In genomic region chr2:148719941-148720436, GRCh38 we compare ENCODE assay signal across 17 cellular contexts.
DNase-seq lines count a peak whose midpoint lies in the region; ATAC-seq and TF ChIP-seq lines count a peak whose summit lies in the region.
"Had no signal": no experiment of that assay in that cellular context is flagged by ENCODE, and none has a peak within 500 bp of the region (broad histone marks: within the 10 kb centered on the region; RNA-seq: fewer than 3 reads in every experiment).

No MANE protein-coding gene starts in this region.

- CTCF ChIA-PET in activated naive CD4-positive, alpha-beta T cell treated with anti-CD3 and anti-CD28 coated beads, Interleukin-2, amount 10 ng/mL, durations not matched to agents 7 days and 5 days (lab: Charles Lee): no interaction called here

- H3K4me1 Mint-ChIP-seq in activated naive CD4-positive, alpha-beta T cell treated with anti-CD3 and anti-CD28 coated beads, Interleukin-2, amount 10 ng/mL, durations not matched to agents 7 days and 5 days: peaks cover 19% of the 10 kb centered on the region
- peaks cover 72 to 93% of the 10 kb centered on the region in 2 donors for H3K4me1 Mint-ChIP-seq in stimulated activated naive B cell treated with anti-CD40 and anti-IgM and Interleukin-4, amounts not matched to agents 10 μg/mL and 1 μg/mL and 100 μg/mL, for 72 hours

- H3K9me3 Mint-ChIP-seq in activated naive CD4-positive, alpha-beta T cell treated with anti-CD3 and anti-CD28 coated beads, Interleukin-2, amount 50 U/mL, for 72 hours: peaks cover 3 to 41% of the 10 kb centered on the region in 2 donors
- H3K9me3 Mint-ChIP-seq in activated naive CD4-positive, alpha-beta T cell treated with anti-CD3 and anti-CD28 coated beads, Interleukin-2, amount 10 ng/mL, durations not matched to agents 7 days and 5 days: peaks cover 13% of the 10 kb centered on the region
- peaks cover 5 to 12% of the 10 kb centered on the region in 2 donors for H3K9me3 Mint-ChIP-seq in stimulated activated naive B cell treated with anti-CD40 and anti-IgM and Interleukin-4, amounts not matched to agents 10 μg/mL and 1 μg/mL and 100 μg/mL, for 72 hours
- H3K9me3 Mint-ChIP-seq: activated B cell treated with CpG ODN at 0.5 μM for 24 hours had no signal

- no peak for TF ChIP-seq CTCF in coronary artery (IDR thresholded peaks at IDR 0.05)
- TF ChIP-seq CTCF in right lobe of liver (IDR thresholded peaks at IDR 0.05): no peak
- TF ChIP-seq CTCF in testis (IDR thresholded peaks at IDR 0.05): no peak

- no CpG with 5 or more reads among the region's 2 CpGs for WGBS in right lobe of liver (ENCODE audit: insufficient coverage, low coverage, low lambda C conversion rate, missing lambda C conversion rate)
- WGBS in testis, 2 donors: 0 to 50% methylated on average over 1 to 2 of the region's 2 CpGs

- no peak for TF ChIP-seq POLR2A in right lobe of liver (IDR thresholded peaks at IDR 0.05)
- TF ChIP-seq POLR2A in testis (IDR thresholded peaks at IDR 0.05): no peak

- intact Hi-C loops in right lobe of liver (cut with DNase I): no loop called here
- intact Hi-C loops in testis (cut with DNase I; ENCODE audit: low total_unique reads): no loop called here

- peaks cover 10 to 46% of the 10 kb centered on the region in 2 donors for H3K36me3 Mint-ChIP-seq in activated naive CD4-positive, alpha-beta T cell treated with anti-CD3 and anti-CD28 coated beads, Interleukin-2, amount 50 U/mL, for 72 hours
- H3K36me3 Mint-ChIP-seq in activated naive CD4-positive, alpha-beta T cell treated with anti-CD3 and anti-CD28 coated beads, Interleukin-2, amount 10 ng/mL, durations not matched to agents 7 days and 5 days: peaks cover 46% of the 10 kb centered on the region
- peaks cover 43 to 48% of the 10 kb centered on the region in 2 donors for H3K36me3 Mint-ChIP-seq in stimulated activated naive B cell treated with anti-CD40 and anti-IgM and Interleukin-4, amounts not matched to agents 10 μg/mL and 1 μg/mL and 100 μg/mL, for 72 hours
- H3K36me3 Mint-ChIP-seq: IgD-negative memory B cell had no signal

- H3K27ac ChIP-seq in coronary artery: no peak overlapping the region
- no peak overlapping the region for H3K27ac ChIP-seq in right lobe of liver
- no peak overlapping the region for H3K27ac ChIP-seq in testis
- H3K27ac ChIP-seq: gastroesophageal sphincter, vagina had no signal

- no peak for DNase-seq in activated naive CD4-positive, alpha-beta T cell treated with anti-CD3 and anti-CD28 coated beads, Interleukin-2, amount 50 U/mL, for 72 hours (ENCODE audit: low spot score in 2 of 2)
- DNase-seq in activated naive CD4-positive, alpha-beta T cell treated with anti-CD3 and anti-CD28 coated beads, Interleukin-2, amount 10 ng/mL, durations not matched to agents 7 days and 5 days: no peak
- peak; percentile 70 for DNase-seq in coronary artery (ENCODE audit: low spot score)
- DNase-seq in right lobe of liver: no peak
- DNase-seq in stimulated activated naive B cell treated with anti-CD40 and anti-IgM and Interleukin-4, amounts not matched to agents 10 μg/mL and 1 μg/mL and 100 μg/mL, for 72 hours: no peak
- no peak for DNase-seq in activated CD8-positive, alpha-beta memory T cell treated with anti-CD3 and anti-CD28 coated beads, Interleukin-2, amount 50 U/mL, for 48 hours
- DNase-seq in testis: no peak
- DNase-seq in NCI-H187 (lab: John Stamatoyannopoulos, UW): no peak
- DNase-seq: activated B cell treated with CpG ODN at 0.5 μM for 24 hours; activated naive CD8-positive, alpha-beta T cell treated with anti-CD3 and anti-CD28 coated beads, Interleukin-2, amount 50 U/mL, for 24 hours; cerebellar nuclear complex; NCI-H526 treated with DMSO at 0.1 percent for 48 hours; stimulated activated naive CD4-positive, alpha-beta T cell treated with Interleukin-2 at 50 U/mL for 16 hours had no signal

- H3K9me3 ChIP-seq in right lobe of liver: no peaks in the 10 kb centered on the region
- no peaks in the 10 kb centered on the region for H3K9me3 ChIP-seq in testis
- H3K9me3 ChIP-seq: mucosa of descending colon, vagina had no signal

- H3K27me3 Mint-ChIP-seq in activated naive CD4-positive, alpha-beta T cell treated with anti-CD3 and anti-CD28 coated beads, Interleukin-2, amount 10 ng/mL, durations not matched to agents 7 days and 5 days: no peaks in the 10 kb centered on the region
- H3K27me3 Mint-ChIP-seq in stimulated activated naive B cell treated with anti-CD40 and anti-IgM and Interleukin-4, amounts not matched to agents 10 μg/mL and 1 μg/mL and 100 μg/mL, for 72 hours: no peaks in the 10 kb centered on the region
- H3K27me3 Mint-ChIP-seq: activated B cell treated with CpG ODN at 0.5 μM for 24 hours; activated naive CD8-positive, alpha-beta T cell treated with anti-CD3 and anti-CD28 coated beads, Interleukin-2, amount 50 U/mL, for 24 hours; IgD-negative memory B cell had no signal

- no peak for ATAC-seq in activated naive CD4-positive, alpha-beta T cell treated with anti-CD3 and anti-CD28 coated beads, Interleukin-2, amount 50 U/mL, for 72 hours
- peak in 3 of 4 donors; percentile 14 to 29 (median 23) for ATAC-seq in right lobe of liver
- ATAC-seq in stimulated activated naive B cell treated with anti-CD40 and anti-IgM and Interleukin-4, amounts not matched to agents 10 μg/mL and 1 μg/mL and 100 μg/mL, for 72 hours (replicated peaks): no peak
- ATAC-seq: gastroesophageal sphincter had no signal

- no peak overlapping the region for H3K4me3 Mint-ChIP-seq in activated naive CD4-positive, alpha-beta T cell treated with anti-CD3 and anti-CD28 coated beads, Interleukin-2, amount 10 ng/mL, durations not matched to agents 7 days and 5 days
- no peak overlapping the region for H3K4me3 Mint-ChIP-seq in stimulated activated naive B cell treated with anti-CD40 and anti-IgM and Interleukin-4, amounts not matched to agents 10 μg/mL and 1 μg/mL and 100 μg/mL, for 72 hours
- H3K4me3 Mint-ChIP-seq: activated B cell treated with CpG ODN at 0.5 μM for 24 hours; activated naive CD8-positive, alpha-beta T cell treated with anti-CD3 and anti-CD28 coated beads, Interleukin-2, amount 50 U/mL, for 24 hours had no signal

- H3K27me3 ChIP-seq in right lobe of liver: no peaks in the 10 kb centered on the region
- no peaks in the 10 kb centered on the region for H3K27me3 ChIP-seq in testis
- H3K27me3 ChIP-seq: gastroesophageal sphincter, vagina had no signal

- H3K4me3 ChIP-seq in coronary artery (no peak overlapping the region), right lobe of liver (no peak overlapping the region), testis (no peak overlapping the region)
- H3K4me3 ChIP-seq: mucosa of descending colon, vagina had no signal

- H3K4me1 ChIP-seq in right lobe of liver: no peaks in the 10 kb centered on the region
- peaks cover 6% of the 10 kb centered on the region for H3K4me1 ChIP-seq in testis

- peak overlapping the region; percentile 15 to 77 for H3K27ac Mint-ChIP-seq in activated naive CD4-positive, alpha-beta T cell treated with anti-CD3 and anti-CD28 coated beads, Interleukin-2, amount 50 U/mL, for 72 hours
- no peak overlapping the region for H3K27ac Mint-ChIP-seq in activated naive CD4-positive, alpha-beta T cell treated with anti-CD3 and anti-CD28 coated beads, Interleukin-2, amount 10 ng/mL, durations not matched to agents 7 days and 5 days
- H3K27ac Mint-ChIP-seq in stimulated activated naive B cell treated with anti-CD40 and anti-IgM and Interleukin-4, amounts not matched to agents 10 μg/mL and 1 μg/mL and 100 μg/mL, for 72 hours: peak overlapping the region; percentile 59
- H3K27ac Mint-ChIP-seq: activated B cell treated with CpG ODN at 0.5 μM for 24 hours; activated naive CD8-positive, alpha-beta T cell treated with anti-CD3 and anti-CD28 coated beads, Interleukin-2, amount 50 U/mL, for 24 hours had no signal

- H3K36me3 ChIP-seq in right lobe of liver (no peaks in the 10 kb centered on the region), testis (ENCODE audit: low read depth, missing control alignments) (no peaks in the 10 kb centered on the region)
- H3K36me3 ChIP-seq: gastroesophageal sphincter, vagina had no signal

Comparison
In these comparisons a context has a peak if more than half of its experiments do, and no peak if none do; other contexts are left out.
1. ATAC-seq: peak in right lobe of liver (3 of 4); none in activated naive CD4-positive, alpha-beta T cell treated with anti-CD3 and anti-CD28 coated beads, Interleukin-2, amount 50 U/mL, for 72 hours (0 of 2) and stimulated activated naive B cell treated with anti-CD40 and anti-IgM and Interleukin-4, amounts not matched to agents 10 μg/mL and 1 μg/mL and 100 μg/mL, for 72 hours (0 of 2).